ENCODE assay signal across 10 cellular contexts in genomic region chr10:12844796-12845524, GRCh38.
DNase-seq lines count a peak whose midpoint lies in the region; TF ChIP-seq lines count a peak whose summit lies in the region.
"Had no signal": no experiment of that assay in that cellular context is flagged by ENCODE, and none has a peak within 500 bp of the region (broad histone marks: within the 10 kb centered on the region; RNA-seq: fewer than 3 reads in every experiment).

No MANE protein-coding gene starts in this region.

- DNase-seq in GM23248 (peak; percentile 63), ascending aorta (ENCODE audit: low spot score in 2 of 2) (peak in 1 of 2 donors; percentile 77), hepatocyte (ENCODE audit: low spot score) (peak; percentile 82), HuH-7.5 (ENCODE audit: low spot score) (no peak), NCI-H774 (lab: John Stamatoyannopoulos, UW) (no peak), NCI-H1092 (lab: John Stamatoyannopoulos, UW) (no peak)
- DNase-seq in activated naive CD4-positive, alpha-beta T cell treated with Interleukin-2 at 50 U/mL for 16 hours = no peak
- DNase-seq: activated CD8-positive, alpha-beta memory T cell treated with anti-CD3 and anti-CD28 coated beads, Interleukin-2, amount 50 U/mL, for 4 hours; naive B cell had no signal

- H3K79me2 ChIP-seq in GM23248 (ENCODE audit: insufficient read depth) (no peaks in the 10 kb centered on the region), hepatocyte (no peaks in the 10 kb centered on the region)

- H3K9me3 ChIP-seq in GM23248 (ENCODE audit: low read depth) = no peaks in the 10 kb centered on the region
- H3K9me3 ChIP-seq in ascending aorta = no peaks in the 10 kb centered on the region
- no peaks in the 10 kb centered on the region for H3K9me3 ChIP-seq in hepatocyte (ENCODE audit: low read depth)

- H3K27ac ChIP-seq in GM23248 = no peak overlapping the region
- peak overlapping the region; percentile 49 to 73 for H3K27ac ChIP-seq in ascending aorta
- peak overlapping the region; percentile 87 for H3K27ac ChIP-seq in hepatocyte
- H3K27ac ChIP-seq in skin epidermis = peak overlapping the region in 17 of 21 experiments; percentile 7 to 78 (median 46)

- no peaks in the 10 kb centered on the region for H3K9me2 ChIP-seq in GM23248 (ENCODE audit: insufficient read depth)
- no peaks in the 10 kb centered on the region for H3K9me2 ChIP-seq in hepatocyte (replicated peaks; ENCODE audit: insufficient read depth)

- H3K36me3 ChIP-seq in GM23248 (ENCODE audit: low read depth) (no peaks in the 10 kb centered on the region), ascending aorta (no peaks in the 10 kb centered on the region), hepatocyte (replicated peaks; ENCODE audit: insufficient read depth, low read depth) (no peaks in the 10 kb centered on the region)

- WGBS in GM23248 (ENCODE audit: low coverage in 1 of 2, low lambda C conversion rate in 2 of 2, missing lambda C conversion rate in 2 of 2), 2 experiments = 7% methylated on average over 11 of the region's 11 CpGs
- 29% methylated on average over 11 of the region's 11 CpGs for WGBS in hepatocyte (ENCODE audit: low lambda C conversion rate, missing lambda C conversion rate)

- H3K27me3 ChIP-seq in GM23248 (replicated peaks; ENCODE audit: insufficient read depth) = no peaks in the 10 kb centered on the region; the same call in 1 of the 2 replicates
- H3K27me3 ChIP-seq in ascending aorta = no peaks in the 10 kb centered on the region
- no peaks in the 10 kb centered on the region for H3K27me3 ChIP-seq in hepatocyte

- peaks cover 10% of the 10 kb centered on the region; the same call in 1 of the 2 replicates for H3K4me1 ChIP-seq in GM23248 (ENCODE audit: insufficient read depth)
- peaks cover 1 to 22% of the 10 kb centered on the region in 2 donors for H3K4me1 ChIP-seq in ascending aorta
- peaks cover 18% of the 10 kb centered on the region for H3K4me1 ChIP-seq in hepatocyte (ENCODE audit: insufficient read depth)

- H3K4me2 ChIP-seq in GM23248 (ENCODE audit: unreplicated experiment) (peak overlapping the region; percentile 28), hepatocyte (peak overlapping the region; percentile 62)

- H3F3A ChIP-seq in GM23248 (ENCODE audit: insufficient read depth) = peaks cover 7% of the 10 kb centered on the region; the same call in 1 of the 2 replicates

- no peak overlapping the region for H3K9ac ChIP-seq in GM23248

- H3K4me3 ChIP-seq in GM23248 (peak overlapping the region; percentile 8; the same call in 1 of the 2 replicates), ascending aorta (peak overlapping the region in 1 of 2 donors; percentile 26), hepatocyte (no peak overlapping the region), skin epidermis (no peak overlapping the region)

- in situ Hi-C loops in GM23248 (cut with MboI) = no loop called here

- H2AFZ ChIP-seq in GM23248 = 0 out of 2 replicates have a peak overlapping the region, but pooled peaks have one; percentile 9
- peak overlapping the region; percentile 39 for H2AFZ ChIP-seq in hepatocyte

- no peaks in the 10 kb centered on the region for H4K20me1 ChIP-seq in GM23248 (ENCODE audit: insufficient read depth)
- no peaks in the 10 kb centered on the region for H4K20me1 ChIP-seq in hepatocyte (ENCODE audit: insufficient read depth, poor library complexity, severe bottlenecking)

- intact Hi-C loops in ascending aorta (cut with DNase I) = loop anchor here (5.0 kb wide), 1 partner anchor 42 kb away; no protein-coding TSS in a partner anchor

- no peak for TF ChIP-seq CTCF in ascending aorta (IDR thresholded peaks at IDR 0.05)
- no peak for TF ChIP-seq CTCF in hepatocyte (IDR thresholded peaks at IDR 0.05; ENCODE audit: poor library complexity)

Comparison
In these comparisons a context has a peak if more than half of its experiments do, and no peak if none do; other contexts are left out.
1. DNase-seq: peak in GM23248 (single experiment) and hepatocyte (single experiment); none in activated naive CD4-positive, alpha-beta T cell treated with Interleukin-2 at 50 U/mL for 16 hours (single experiment), HuH-7.5 (single experiment), NCI-H774 (single experiment) and NCI-H1092 (single experiment).